ENCODE assay signal across 8 cellular contexts in the genomic region with DNA sequence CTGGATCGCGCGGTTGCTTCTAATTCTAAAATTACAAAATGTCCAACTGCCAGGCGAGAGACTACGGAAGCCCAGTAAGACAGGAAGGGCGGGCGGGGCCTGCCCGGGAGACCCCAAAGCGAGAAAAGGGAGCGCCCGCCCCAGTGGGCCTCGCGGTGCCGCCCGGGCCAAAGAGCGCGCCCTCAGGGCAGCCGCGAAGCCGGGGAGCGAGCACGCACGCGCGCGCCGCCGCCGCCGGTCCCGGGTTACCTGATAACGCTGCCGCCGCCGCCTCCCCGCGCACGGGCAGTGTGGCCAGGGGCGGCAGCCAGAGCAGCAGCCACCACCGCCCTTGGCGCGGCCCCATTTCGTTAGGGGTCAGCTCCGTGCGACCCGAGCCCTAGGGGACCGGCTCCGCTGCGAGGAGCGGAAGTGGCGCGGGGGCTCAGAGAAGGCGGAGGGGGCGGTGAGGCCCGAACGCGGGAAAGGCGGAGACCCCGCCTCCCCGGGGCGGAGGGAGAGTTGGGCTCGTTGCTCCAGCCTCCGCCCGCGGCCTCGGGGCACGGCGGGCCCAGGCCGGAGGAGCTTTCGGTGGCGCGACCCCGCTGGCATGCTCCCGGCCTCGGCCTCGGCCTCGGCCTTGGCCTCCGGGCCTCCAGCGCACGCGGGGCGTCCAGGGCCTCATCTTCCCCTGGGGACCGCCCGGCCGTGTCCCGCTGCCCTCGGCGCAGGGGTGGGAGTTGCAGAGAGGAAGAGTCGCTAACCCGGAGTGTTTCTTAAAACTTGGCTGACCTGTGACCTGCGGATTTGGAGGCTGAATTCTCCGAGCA. TPM values are rescaled to one million over a fixed set of nuclear protein-coding genes. Genes with fewer than 3 reads are reported as not detected.
DNase-seq lines count a peak whose midpoint lies in the region; ATAC-seq and TF ChIP-seq lines count a peak whose summit lies in the region.

A gene with protein sequence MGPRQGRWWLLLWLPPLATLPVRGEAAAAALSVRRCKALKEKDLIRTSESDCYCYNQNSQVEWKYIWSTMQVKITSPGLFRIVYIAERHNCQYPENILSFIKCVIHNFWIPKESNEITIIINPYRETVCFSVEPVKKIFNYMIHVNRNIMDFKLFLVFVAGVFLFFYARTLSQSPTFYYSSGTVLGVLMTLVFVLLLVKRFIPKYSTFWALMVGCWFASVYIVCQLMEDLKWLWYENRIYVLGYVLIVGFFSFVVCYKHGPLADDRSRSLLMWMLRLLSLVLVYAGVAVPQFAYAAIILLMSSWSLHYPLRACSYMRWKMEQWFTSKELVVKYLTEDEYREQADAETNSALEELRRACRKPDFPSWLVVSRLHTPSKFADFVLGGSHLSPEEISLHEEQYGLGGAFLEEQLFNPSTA (minus strand): TSS at position 413 of the 809 bp plus-strand sequence. CDS start 67 bp downstream, at position 346.

- ATAC-seq in GM18868 (IDR thresholded peaks at IDR 0.05; ENCODE audit: unreplicated experiment): peak; percentile 64
- ATAC-seq in HG03103 (IDR thresholded peaks at IDR 0.05; ENCODE audit: low read depth, unreplicated experiment): peak; percentile 59
- peak; percentile 93 for ATAC-seq in left lung

- H3K4me3 ChIP-seq in left lung: peak within 1 kb of the TSS; percentile 69 to 80

- H3K4me1 Mint-ChIP-seq in activated CD4-positive, alpha-beta T cell treated with anti-CD3 and anti-CD28 coated beads, Interleukin-2, amount 10 ng/mL, durations not matched to agents 24 days and 14 days: peaks cover 41% of the 10 kb centered on the region

- H3K9me3 Mint-ChIP-seq in activated CD4-positive, alpha-beta T cell treated with anti-CD3 and anti-CD28 coated beads, Interleukin-2, amount 10 ng/mL, durations not matched to agents 24 days and 14 days: no peaks in the 10 kb centered on the region

- peak within 1 kb of the TSS; percentile 94 to 95 for H3K27ac ChIP-seq in left lung

- H3K27ac Mint-ChIP-seq in activated CD4-positive, alpha-beta T cell treated with anti-CD3 and anti-CD28 coated beads, Interleukin-2, amount 10 ng/mL, durations not matched to agents 24 days and 14 days: peak within 1 kb of the TSS; percentile 99

- intact Hi-C loops in activated CD4-positive, alpha-beta T cell treated with anti-CD3 and anti-CD28 coated beads, Interleukin-2, amount 10 ng/mL, durations not matched to agents 24 days and 14 days (cut with micrococcal nuclease): loop anchor here (1.0 to 10.0 kb wide), 7 partner anchors 115 to 750 kb away; a partner anchor contains a TSS
- intact Hi-C loops in left lung (cut with DNase I): no loop called here

- H3K36me3 ChIP-seq in left lung: no peaks in the 10 kb centered on the region

- TF ChIP-seq CTCF in left lung (IDR thresholded peaks at IDR 0.05): no peak

- H3K27me3 Mint-ChIP-seq in activated CD4-positive, alpha-beta T cell treated with anti-CD3 and anti-CD28 coated beads, Interleukin-2, amount 10 ng/mL, durations not matched to agents 24 days and 14 days: no peaks in the 10 kb centered on the region

- H3K27me3 ChIP-seq in left lung: no peaks in the 10 kb centered on the region

- DNase-seq in AG08396 (ENCODE audit: low spot score): peak; percentile 77
- DNase-seq in NCI-H446 (lab: John Stamatoyannopoulos, UW): peak; percentile 81 to 89
- peak; percentile 95 for DNase-seq in activated CD4-positive, alpha-beta T cell treated with anti-CD3 and anti-CD28 coated beads, Interleukin-2, amount 10 ng/mL, durations not matched to agents 24 days and 14 days
- peak; percentile 22 for DNase-seq in cortex of kidney (lab: John Stamatoyannopoulos, UW)
- peak; percentile 81 to 97 for DNase-seq in left lung
- peak; percentile 79 for DNase-seq in stimulated activated CD4-positive, alpha-beta T cell treated with anti-CD3 and anti-CD28 coated beads, Interleukin-4, amount 100 ng/mL, for 24 hours

- H3K4me1 ChIP-seq in left lung: peaks cover 5 to 36% of the 10 kb centered on the region in 2 donors

- peak within 1 kb of the TSS; percentile 93 for H3K4me3 Mint-ChIP-seq in activated CD4-positive, alpha-beta T cell treated with anti-CD3 and anti-CD28 coated beads, Interleukin-2, amount 10 ng/mL, durations not matched to agents 24 days and 14 days

- peaks cover 35% of the 10 kb centered on the region for H3K36me3 Mint-ChIP-seq in activated CD4-positive, alpha-beta T cell treated with anti-CD3 and anti-CD28 coated beads, Interleukin-2, amount 10 ng/mL, durations not matched to agents 24 days and 14 days (ENCODE audit: low read depth)

- H3K9me3 ChIP-seq in left lung: peaks cover 0 to 20% of the 10 kb centered on the region in 2 donors

RNA-seq across cellular contexts. Expression of the gene that starts here (rescaled TPM):
- 16.4 and 19.0 TPM in 2 replicates for total RNA-seq in activated CD4-positive, alpha-beta T cell treated with anti-CD3 and anti-CD28 coated beads, Interleukin-2, amount 10 ng/mL, durations not matched to agents 24 days and 14 days
- 1 to 10 TPM; 8.1 to 9.3 TPM for total RNA-seq in left lung

Comparison
In these comparisons a context has a peak if more than half of its experiments do, and no peak if none do; other contexts are left out.
1. Peak in every context shown above with its lines: DNase-seq, ATAC-seq, H3K4me3 ChIP-seq and H3K27ac ChIP-seq.
2. DNase-seq: peak in every context shown above with its lines; median percentile 95 in activated CD4-positive, alpha-beta T cell treated with anti-CD3 and anti-CD28 coated beads, Interleukin-2, amount 10 ng/mL, durations not matched to agents 24 days and 14 days; 89 in left lung; 85 in NCI-H446; 79 in stimulated activated CD4-positive, alpha-beta T cell treated with anti-CD3 and anti-CD28 coated beads, Interleukin-4, amount 100 ng/mL, for 24 hours; 77 in AG08396; 22 in cortex of kidney.